ENCODE assay signal across 23 cellular contexts in the genomic region with DNA sequence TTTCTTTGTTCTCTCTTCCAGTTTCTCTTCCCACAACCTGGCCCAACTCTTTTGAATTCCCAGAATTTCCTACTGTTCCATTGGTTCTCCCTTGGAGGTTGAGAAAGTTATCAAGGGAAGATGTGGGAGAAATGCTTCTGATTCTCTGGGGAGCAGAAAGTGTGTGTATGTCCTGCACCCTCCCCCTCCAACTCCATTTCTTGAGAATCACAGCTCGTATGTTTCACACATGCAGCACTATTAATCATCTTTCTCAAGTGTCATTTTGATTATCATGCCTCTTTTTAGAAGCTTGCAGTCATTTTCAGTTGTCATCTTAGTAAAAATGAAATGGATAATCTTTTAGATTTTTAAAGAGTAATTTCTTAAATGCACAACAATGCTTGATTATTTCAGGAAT.
"Had no signal": no experiment of that assay in that cellular context is flagged by ENCODE, and none has a peak within 500 bp of the region (broad histone marks: within the 10 kb centered on the region; RNA-seq: fewer than 3 reads in every experiment).

No MANE protein-coding gene starts in this region.

- FAIRE-seq: bronchial epithelial cell, small intestine had no signal

- H3K27ac ChIP-seq: colonic mucosa, esophagus muscularis mucosa, gastrocnemius medialis, left lung, upper lobe of left lung, VCaP had no signal

- H3K4me3 Mint-ChIP-seq: activated CD8-positive, alpha-beta memory T cell treated with anti-CD3 and anti-CD28 coated beads, Interleukin-2, amount 10 ng/mL, durations not matched to agents 7 days and 5 days; activated CD8-positive, alpha-beta T cell treated with anti-CD3 and anti-CD28 coated beads for 36 hours had no signal

- H3K27ac Mint-ChIP-seq: activated CD8-positive, alpha-beta memory T cell treated with anti-CD3 and anti-CD28 coated beads, Interleukin-2, amount 10 ng/mL, durations not matched to agents 7 days and 5 days; activated CD8-positive, alpha-beta T cell treated with anti-CD3 and anti-CD28 coated beads for 36 hours; activated naive CD4-positive, alpha-beta T cell treated with anti-CD3 and anti-CD28 coated beads, Interleukin-2, amount 50 U/mL, for 72 hours had no signal

- H3K27me3 ChIP-seq: colonic mucosa, dorsolateral prefrontal cortex, esophagus muscularis mucosa, gastrocnemius medialis, left lung, upper lobe of left lung had no signal

- H3K36me3 ChIP-seq: colonic mucosa, esophagus muscularis mucosa, gastrocnemius medialis, left lung, upper lobe of left lung had no signal

- H3K9me3 ChIP-seq: colonic mucosa, esophagus muscularis mucosa, gastrocnemius medialis had no signal

- ATAC-seq: activated CD8-positive, alpha-beta memory T cell treated with anti-CD3 and anti-CD28 coated beads, Interleukin-2, amount 10 ng/mL, durations not matched to agents 7 days and 5 days; activated CD8-positive, alpha-beta T cell treated with anti-CD3 and anti-CD28 coated beads for 36 hours; gastrocnemius medialis; left lung; naive thymus-derived CD4-positive, alpha-beta T cell; sciatic nerve; SK-N-SH treated with all-trans-retinoic acid at 6 μM for 48 hours; stimulated activated naive CD8-positive, alpha-beta T cell treated with anti-CD3 and anti-CD28 coated beads, Interleukin-15, Interleukin-2, amounts not matched to agents 100 U/mL and 50 U/mL, for 24 hours had no signal

- H3K4me3 ChIP-seq: colonic mucosa, dorsolateral prefrontal cortex, esophagus muscularis mucosa, gastrocnemius medialis, left lung, lung, upper lobe of left lung had no signal

- DNase-seq: activated CD4-positive, alpha-beta T cell treated with anti-CD3 and anti-CD28 coated beads for 1 hour; activated CD8-positive, alpha-beta memory T cell treated with anti-CD3 and anti-CD28 coated beads, Interleukin-2, amount 10 ng/mL, durations not matched to agents 7 days and 5 days; activated CD8-positive, alpha-beta T cell treated with anti-CD3 and anti-CD28 coated beads for 36 hours; activated gamma-delta T cell; amniotic stem cell; colonic mucosa; dorsolateral prefrontal cortex; gastrocnemius medialis; hippocampal formation; kidney glomerular epithelial cell; left lung; naive thymus-derived CD4-positive, alpha-beta T cell; small intestine; stimulated activated CD4-positive, alpha-beta T cell treated with anti-CD3 and anti-CD28 coated beads, Interleukin-4, amount 100 ng/mL, for 1 hour; stimulated activated naive CD8-positive, alpha-beta T cell treated with anti-CD3 and anti-CD28 coated beads, Interleukin-15, Interleukin-2, amounts not matched to agents 100 U/mL and 50 U/mL, for 24 hours; upper lobe of left lung had no signal

- H3K27me3 Mint-ChIP-seq: activated CD8-positive, alpha-beta memory T cell treated with anti-CD3 and anti-CD28 coated beads, Interleukin-2, amount 10 ng/mL, durations not matched to agents 7 days and 5 days; activated CD8-positive, alpha-beta T cell treated with anti-CD3 and anti-CD28 coated beads for 36 hours; naive thymus-derived CD4-positive, alpha-beta T cell had no signal

- H3K4me1 ChIP-seq: colonic mucosa, gastrocnemius medialis, left lung, upper lobe of left lung had no signal
